Comparison of ENCODE assay signal across 28 cellular contexts in genomic region chr7:1590476-1590875, GRCh38. TPM values are rescaled to one million over a fixed set of nuclear protein-coding genes. Genes with fewer than 3 reads are reported as not detected.
"Had no signal": no experiment of that assay in that cellular context is flagged by ENCODE, and none has a peak within 500 bp of the region (broad histone marks: within the 10 kb centered on the region; RNA-seq: fewer than 3 reads in every experiment).

No MANE protein-coding gene starts in this region.

- DNase-seq: activated CD4-positive, alpha-beta memory T cell treated with anti-CD3 and anti-CD28 coated beads, Interleukin-2, amount 10 ng/mL, durations not matched to agents 7 days and 5 days; activated CD4-positive, alpha-beta T cell treated with anti-CD3 and anti-CD28 coated beads for 1 hour; activated CD4-positive, alpha-beta T cell treated with anti-CD3 and anti-CD28 coated beads, Interleukin-2, amount 10 ng/mL, durations not matched to agents 7 days and 5 days; activated CD8-positive, alpha-beta memory T cell treated with anti-CD3 and anti-CD28 coated beads, Interleukin-2, amount 50 U/mL, for 48 hours; activated naive CD8-positive, alpha-beta T cell treated with anti-CD3 and anti-CD28 coated beads, Interleukin-2, amount 50 U/mL, for 24 hours; activated T-cell treated with anti-CD3 and anti-CD28 coated beads, Interleukin-2, amount 50 U/mL, for 4 hours; central memory CD4-positive, alpha-beta T cell; foreskin melanocyte; kidney glomerular epithelial cell; mesendoderm; mucosa of descending colon; right lobe of liver; stimulated activated CD4-positive, alpha-beta T cell treated with anti-CD3 and anti-CD28 coated beads, Interleukin-2, amount 100 ng/mL, for 48 hours; substantia nigra; T-helper 9 cell; thyroid gland; upper lobe of left lung had no signal

- H3K4me3 ChIP-seq: breast epithelium, esophagus muscularis mucosa, lung, mucosa of descending colon, right lobe of liver, thyroid gland, upper lobe of left lung had no signal

- H3K36me3 ChIP-seq: breast epithelium, esophagus muscularis mucosa, right lobe of liver, thyroid gland, upper lobe of left lung had no signal

- H3K27ac ChIP-seq: breast epithelium, esophagus muscularis mucosa, right lobe of liver, thyroid gland, upper lobe of left lung had no signal

- H3K9me3 ChIP-seq: thyroid gland had no signal

- H3K9me3 Mint-ChIP-seq: activated naive CD4-positive, alpha-beta T cell treated with anti-CD3 and anti-CD28 coated beads, Interleukin-2, amount 50 U/mL, for 24 hours; activated naive CD8-positive, alpha-beta T cell treated with anti-CD3 and anti-CD28 coated beads, Interleukin-2, amount 50 U/mL, for 24 hours; activated T-cell treated with anti-CD3 and anti-CD28 coated beads, Interleukin-2, amount 50 U/mL, for 4 hours; natural killer cell treated with Interleukin-12 subunit alpha and Interleukin-12 subunit beta and Interleukin-15 and Interleukin-18, amount 100 ng/mL, for 72 hours had no signal

- H3K4me1 ChIP-seq: breast epithelium, right lobe of liver, thyroid gland had no signal

- ATAC-seq: activated naive CD8-positive, alpha-beta T cell treated with anti-CD3 and anti-CD28 coated beads, Interleukin-2, amount 50 U/mL, for 24 hours; activated T-cell treated with anti-CD3 and anti-CD28 coated beads, Interleukin-2, amount 50 U/mL, for 4 hours; left lobe of liver; mucosa of descending colon; natural killer cell treated with Interleukin-12 subunit alpha and Interleukin-12 subunit beta and Interleukin-15 and Interleukin-18, amount 100 ng/mL, for 72 hours; right lobe of liver had no signal

- H3K27ac Mint-ChIP-seq: activated CD4-positive, alpha-beta memory T cell treated with anti-CD3 and anti-CD28 coated beads, Interleukin-2, amount 10 ng/mL, durations not matched to agents 7 days and 5 days; activated CD4-positive, alpha-beta T cell treated with anti-CD3 and anti-CD28 coated beads, Interleukin-2, amount 10 ng/mL, durations not matched to agents 7 days and 5 days; activated naive CD4-positive, alpha-beta T cell treated with anti-CD3 and anti-CD28 coated beads, Interleukin-2, amount 50 U/mL, for 24 hours; activated naive CD8-positive, alpha-beta T cell treated with anti-CD3 and anti-CD28 coated beads, Interleukin-2, amount 50 U/mL, for 24 hours; activated T-helper 2 cell treated with anti-CD3 and anti-CD28 coated beads, Interferon-gamma antibody, Interleukin-2, Interleukin-4, amounts not matched to agents 10 μg/mL and 5 μg/mL and 100 μg/mL, durations not matched to agents 14 hours and 24 hours and 36 hours; dendritic cell treated with granulocyte-macrophage colony-stimulating factor and Interleukin-4, amounts not matched to agents 40 ng/mL and 50 ng/mL, for 4 days; natural killer cell treated with Interleukin-12 subunit alpha and Interleukin-12 subunit beta and Interleukin-15 and Interleukin-18, amount 100 ng/mL, for 72 hours; stimulated activated naive CD8-positive, alpha-beta T cell treated with anti-CD3 and anti-CD28 coated beads, Interleukin-15, Interleukin-2, amounts not matched to agents 100 ng/mL and 50 ng/mL, for 24 hours had no signal

- H3K36me3 Mint-ChIP-seq: activated naive CD4-positive, alpha-beta T cell treated with anti-CD3 and anti-CD28 coated beads, Interleukin-2, amount 50 U/mL, for 24 hours; natural killer cell treated with Interleukin-12 subunit alpha and Interleukin-12 subunit beta and Interleukin-15 and Interleukin-18, amount 100 ng/mL, for 72 hours had no signal

- H3K27me3 ChIP-seq: right lobe of liver had no signal

- H3K4me3 Mint-ChIP-seq: activated CD4-positive, alpha-beta memory T cell treated with anti-CD3 and anti-CD28 coated beads, Interleukin-2, amount 10 ng/mL, durations not matched to agents 7 days and 5 days; activated CD4-positive, alpha-beta T cell treated with anti-CD3 and anti-CD28 coated beads, Interleukin-2, amount 10 ng/mL, durations not matched to agents 7 days and 5 days; activated naive CD4-positive, alpha-beta T cell treated with anti-CD3 and anti-CD28 coated beads, Interleukin-2, amount 50 U/mL, for 24 hours; activated naive CD8-positive, alpha-beta T cell treated with anti-CD3 and anti-CD28 coated beads, Interleukin-2, amount 50 U/mL, for 24 hours; activated T-cell treated with anti-CD3 and anti-CD28 coated beads, Interleukin-2, amount 50 U/mL, for 4 hours; dendritic cell treated with granulocyte-macrophage colony-stimulating factor and Interleukin-4, amounts not matched to agents 40 ng/mL and 50 ng/mL, for 4 days; natural killer cell treated with Interleukin-12 subunit alpha and Interleukin-12 subunit beta and Interleukin-15 and Interleukin-18, amount 100 ng/mL, for 72 hours; stimulated activated naive CD8-positive, alpha-beta T cell treated with anti-CD3 and anti-CD28 coated beads, Interleukin-15, Interleukin-2, amounts not matched to agents 100 ng/mL and 50 ng/mL, for 24 hours had no signal

RNA-seq across cellular contexts. Expression of gene TMEM184A, which starts 34.5 kb away (rescaled TPM):
- total RNA-seq: activated CD4-positive, alpha-beta memory T cell treated with anti-CD3 and anti-CD28 coated beads, Interleukin-2, amount 10 ng/mL, durations not matched to agents 7 days and 5 days; activated CD4-positive, alpha-beta T cell treated with anti-CD3 and anti-CD28 coated beads, Interleukin-2, amount 10 ng/mL, durations not matched to agents 7 days and 5 days; natural killer cell treated with Interleukin-12 subunit alpha and Interleukin-12 subunit beta and Interleukin-15 and Interleukin-18, amount 100 ng/mL, for 72 hours; skeletal muscle tissue; T-helper 1 cell treated with Interleukin-12 subunit alpha and Interleukin-12 subunit beta and Interleukin-4 antibody, amounts not matched to agents 30 ng/mL and 1 ng/mL, for 36 hours had no signal
